In the genomic region with DNA sequence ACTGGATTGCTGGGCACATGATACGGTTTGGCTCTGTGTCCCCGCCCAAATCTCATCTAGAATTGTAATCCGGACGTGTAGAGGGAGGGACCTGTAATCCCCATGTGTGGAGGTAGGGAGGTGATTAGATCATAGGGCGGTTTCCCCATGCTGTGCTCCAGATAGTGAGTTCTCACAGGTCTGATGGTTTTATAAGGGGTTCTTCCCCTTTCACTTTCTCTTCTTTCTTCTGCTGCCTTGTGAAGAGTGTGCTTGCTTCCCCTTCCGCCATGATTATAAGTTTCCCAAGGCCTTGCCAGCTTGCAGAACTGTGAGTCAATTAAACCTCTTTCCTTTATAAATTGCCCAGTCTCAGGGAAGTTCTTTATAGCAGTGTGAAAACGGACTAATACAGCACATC, we compare ENCODE assay signal across 11 cellular contexts. TPM values are rescaled to one million over a fixed set of nuclear protein-coding genes. Genes with fewer than 3 reads are reported as not detected.
DNase-seq lines count a peak whose midpoint lies in the region; ATAC-seq and TF ChIP-seq lines count a peak whose summit lies in the region.
"Had no signal": no experiment of that assay in that cellular context is flagged by ENCODE, and none has a peak within 500 bp of the region (broad histone marks: within the 10 kb centered on the region; RNA-seq: fewer than 3 reads in every experiment).

No MANE protein-coding gene starts in this region.

- H3K9ac ChIP-seq in OCI-LY3 (ENCODE audit: low read length) = peak overlapping the region; percentile 86; the same call in 1 of the 2 replicates

- no peaks in the 10 kb centered on the region for H3K79me2 ChIP-seq in OCI-LY3 (ENCODE audit: low read length)

- H3K27ac ChIP-seq in left ventricle myocardium inferior (replicated peaks) (no peak overlapping the region), OCI-LY3 (ENCODE audit: low read length) (peak overlapping the region; percentile 95), caudate nucleus (ENCODE audit: low read depth, low read length) (no peak overlapping the region)
- H3K27ac ChIP-seq: epithelial cell of prostate had no signal

- H3K4me1 Mint-ChIP-seq in stimulated activated memory B cell treated with anti-CD40 and anti-IgM and Interleukin-4, amounts not matched to agents 10 μg/mL and 1 μg/mL and 100 μg/mL, for 72 hours = peaks cover 34% of the 10 kb centered on the region
- H3K4me1 Mint-ChIP-seq: neural crest cell had no signal

- TF ChIP-seq CTCF in left ventricle myocardium inferior (IDR thresholded peaks at IDR 0.05; ENCODE audit: borderline replicate concordance) (no peak), OCI-LY3 (IDR thresholded peaks at IDR 0.05; ENCODE audit: low read depth, low read length) (no peak)

- peak; percentile 62 for ATAC-seq in Right ventricle myocardium inferior
- ATAC-seq in HG02973 (IDR thresholded peaks at IDR 0.05; ENCODE audit: unreplicated experiment) = peak; percentile 94
- peak; percentile 99 for ATAC-seq in stimulated activated memory B cell treated with anti-CD40 and anti-IgM and Interleukin-4, amounts not matched to agents 10 μg/mL and 1 μg/mL and 100 μg/mL, for 72 hours

- H3K9me3 Mint-ChIP-seq in stimulated activated memory B cell treated with anti-CD40 and anti-IgM and Interleukin-4, amounts not matched to agents 10 μg/mL and 1 μg/mL and 100 μg/mL, for 72 hours = no peaks in the 10 kb centered on the region
- H3K9me3 Mint-ChIP-seq: stimulated activated naive CD8-positive, alpha-beta T cell treated with anti-CD3 and anti-CD28 coated beads, Interleukin-15, Interleukin-2, amounts not matched to agents 100 ng/mL and 50 ng/mL, for 24 hours had no signal

- no peaks in the 10 kb centered on the region for H3K27me3 Mint-ChIP-seq in stimulated activated memory B cell treated with anti-CD40 and anti-IgM and Interleukin-4, amounts not matched to agents 10 μg/mL and 1 μg/mL and 100 μg/mL, for 72 hours
- H3K27me3 Mint-ChIP-seq: stimulated activated naive CD8-positive, alpha-beta T cell treated with anti-CD3 and anti-CD28 coated beads, Interleukin-15, Interleukin-2, amounts not matched to agents 100 ng/mL and 50 ng/mL, for 24 hours had no signal

- no peaks in the 10 kb centered on the region for H4K20me1 ChIP-seq in OCI-LY3 (ENCODE audit: insufficient read depth, low read length)

- peak overlapping the region; percentile 83 for H3K4me2 ChIP-seq in OCI-LY3 (ENCODE audit: low read length)

- peaks cover 7% of the 10 kb centered on the region for H3K9me3 ChIP-seq in left ventricle myocardium inferior (replicated peaks)
- H3K9me3 ChIP-seq in OCI-LY3 (ENCODE audit: insufficient read depth, low read length) = peaks cover 18% of the 10 kb centered on the region

- peak overlapping the region; percentile 69 for H3K4me3 Mint-ChIP-seq in stimulated activated memory B cell treated with anti-CD40 and anti-IgM and Interleukin-4, amounts not matched to agents 10 μg/mL and 1 μg/mL and 100 μg/mL, for 72 hours
- H3K4me3 Mint-ChIP-seq: neural crest cell; stimulated activated naive CD8-positive, alpha-beta T cell treated with anti-CD3 and anti-CD28 coated beads, Interleukin-15, Interleukin-2, amounts not matched to agents 100 ng/mL and 50 ng/mL, for 24 hours had no signal

- H3K36me3 Mint-ChIP-seq in stimulated activated memory B cell treated with anti-CD40 and anti-IgM and Interleukin-4, amounts not matched to agents 10 μg/mL and 1 μg/mL and 100 μg/mL, for 72 hours = no peaks in the 10 kb centered on the region

- intact Hi-C loops in Right ventricle myocardium inferior (cut with DNase I) (no loop called here), left ventricle myocardium inferior (cut with micrococcal nuclease) (no loop called here)

- DNase-seq in Right ventricle myocardium inferior (ENCODE audit: missing footprints) = no peak
- no peak for DNase-seq in left ventricle myocardium inferior
- no peak for DNase-seq in NCI-H2227 (lab: John Stamatoyannopoulos, UW; ENCODE audit: unreplicated experiment)
- DNase-seq in activated gamma-delta T cell (lab: John Stamatoyannopoulos, UW) = no peak
- no peak for DNase-seq in caudate nucleus (lab: John Stamatoyannopoulos, UW)

- H3K4me1 ChIP-seq in left ventricle myocardium inferior (no peaks in the 10 kb centered on the region), OCI-LY3 (ENCODE audit: low read length) (peaks cover 64% of the 10 kb centered on the region)

- H3K4me3 ChIP-seq in left ventricle myocardium inferior = no peak overlapping the region
- H3K4me3 ChIP-seq in OCI-LY3 (ENCODE audit: low read length) = peak overlapping the region; percentile 29

- H3K36me3 ChIP-seq in left ventricle myocardium inferior (no peaks in the 10 kb centered on the region), OCI-LY3 (replicated peaks; ENCODE audit: low read depth, low read length) (peaks cover 21% of the 10 kb centered on the region)

- no peak overlapping the region for H2AFZ ChIP-seq in OCI-LY3 (ENCODE audit: low read depth, low read length)

- H3K27ac Mint-ChIP-seq in stimulated activated memory B cell treated with anti-CD40 and anti-IgM and Interleukin-4, amounts not matched to agents 10 μg/mL and 1 μg/mL and 100 μg/mL, for 72 hours = peak overlapping the region; percentile 78
- H3K27ac Mint-ChIP-seq: stimulated activated naive CD8-positive, alpha-beta T cell treated with anti-CD3 and anti-CD28 coated beads, Interleukin-15, Interleukin-2, amounts not matched to agents 100 ng/mL and 50 ng/mL, for 24 hours had no signal

- H3K27me3 ChIP-seq in left ventricle myocardium inferior (ENCODE audit: low read depth) = peaks cover 8% of the 10 kb centered on the region
- H3K27me3 ChIP-seq in OCI-LY3 (ENCODE audit: low read depth, low read length) = no peaks in the 10 kb centered on the region

RNA-seq across cellular contexts. Expression of a gene that starts 32.6 kb away (rescaled TPM):
- 185 TPM for total RNA-seq in Right ventricle myocardium inferior
- 140 TPM for total RNA-seq in left ventricle myocardium inferior

RNA-seq across cellular contexts. Expression of a gene that starts 58.6 kb away (rescaled TPM):
- total RNA-seq in Right ventricle myocardium inferior (235 TPM), left ventricle myocardium inferior (176 TPM)
